29 cellular contexts compared by ENCODE assay signal in the genomic region with DNA sequence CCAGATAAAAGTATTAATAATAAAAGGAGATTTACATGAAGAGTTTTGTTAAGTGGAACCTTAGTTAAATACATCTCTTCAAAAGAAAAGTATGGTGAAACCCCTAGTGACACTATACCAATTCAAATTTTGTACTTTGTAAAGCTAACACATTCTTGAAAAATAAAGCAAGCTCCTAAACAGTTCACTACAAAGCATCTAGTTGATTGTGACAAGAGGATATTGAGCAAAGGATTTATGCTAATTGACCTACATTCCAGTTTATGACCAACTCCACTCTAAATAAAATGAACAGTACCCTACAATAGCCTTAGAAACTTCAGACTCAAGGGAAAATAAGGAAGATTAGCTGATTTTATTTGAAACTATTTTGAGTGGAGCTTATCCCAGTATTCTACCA.
"Had no signal": no experiment of that assay in that cellular context is flagged by ENCODE, and none has a peak within 500 bp of the region (broad histone marks: within the 10 kb centered on the region; RNA-seq: fewer than 3 reads in every experiment).

No MANE protein-coding gene starts in this region.

- H3K4me3 Mint-ChIP-seq: naive thymus-derived CD4-positive, alpha-beta T cell; natural killer cell; nephron progenitor cell; stimulated activated memory B cell treated with anti-CD40 and anti-IgM and Interleukin-4, amounts not matched to agents 10 μg/mL and 1 μg/mL and 100 μg/mL, for 72 hours; stimulated activated naive CD8-positive, alpha-beta T cell treated with anti-CD3 and anti-CD28 coated beads, Interleukin-15, amount 100 ng/mL, for 72 hours; type B pancreatic cell had no signal

- H3K27ac Mint-ChIP-seq: naive thymus-derived CD4-positive, alpha-beta T cell; natural killer cell; nephron progenitor cell; stimulated activated memory B cell treated with anti-CD40 and anti-IgM and Interleukin-4, amounts not matched to agents 10 μg/mL and 1 μg/mL and 100 μg/mL, for 72 hours; stimulated activated naive CD8-positive, alpha-beta T cell treated with anti-CD3 and anti-CD28 coated beads, Interleukin-15, amount 100 ng/mL, for 72 hours; type B pancreatic cell had no signal

- H3K9me3 ChIP-seq: neutrophil, pancreas, prostate gland, right lobe of liver, sigmoid colon, suprapubic skin, testis, tibial artery, transverse colon, upper lobe of right lung, uterus had no signal

- DNase-seq: naive thymus-derived CD4-positive, alpha-beta T cell; natural killer cell; nephron progenitor cell; nucleus accumbens; pancreas; right cardiac atrium; right lobe of liver; sigmoid colon; small intestine; stimulated activated CD4-positive, alpha-beta T cell treated with anti-CD3 and anti-CD28 coated beads, Interleukin-15, amount 100 ng/mL, for 24 hours; stimulated activated CD4-positive, alpha-beta T cell treated with anti-CD3 and anti-CD28 coated beads, Interleukin-2, amount 100 ng/mL, for 24 hours; stimulated activated CD4-positive, alpha-beta T cell treated with anti-CD3 and anti-CD28 coated beads, Interleukin-4, amount 100 ng/mL, for 1 hour; stimulated activated CD4-positive, alpha-beta T cell treated with anti-CD3 and anti-CD28 coated beads, Interleukin-4, amount 100 ng/mL, for 4 hours; stimulated activated CD8-positive, alpha-beta memory T cell treated with anti-CD3 and anti-CD28 coated beads, Interleukin-4, amount 100 ng/mL, for 48 hours; stimulated activated naive CD4-positive, alpha-beta T cell; stimulated activated naive CD8-positive, alpha-beta T cell treated with anti-CD3 and anti-CD28 coated beads, Interleukin-15, amount 100 ng/mL, for 72 hours; stimulated activated naive CD8-positive, alpha-beta T cell treated with anti-CD3 and anti-CD28 coated beads, Interleukin-15, Interleukin-2, amounts not matched to agents 100 U/mL and 50 U/mL, for 24 hours; substantia nigra; testis; tibial artery; transverse colon; upper lobe of right lung; uterus had no signal

- ATAC-seq: naive thymus-derived CD4-positive, alpha-beta T cell; natural killer cell; pancreas; right cardiac atrium; right lobe of liver; stimulated activated memory B cell treated with anti-CD40 and anti-IgM and Interleukin-4, amounts not matched to agents 10 μg/mL and 1 μg/mL and 100 μg/mL, for 72 hours; stimulated activated naive CD8-positive, alpha-beta T cell treated with anti-CD3 and anti-CD28 coated beads, Interleukin-15, amount 100 ng/mL, for 72 hours; stimulated activated naive CD8-positive, alpha-beta T cell treated with anti-CD3 and anti-CD28 coated beads, Interleukin-15, Interleukin-2, amounts not matched to agents 100 U/mL and 50 U/mL, for 24 hours; upper lobe of right lung had no signal

- H3K4me1 Mint-ChIP-seq: natural killer cell; stimulated activated naive CD8-positive, alpha-beta T cell treated with anti-CD3 and anti-CD28 coated beads, Interleukin-15, amount 100 ng/mL, for 72 hours had no signal

- H3K27ac ChIP-seq: neutrophil, pancreas, prostate gland, right lobe of liver, sigmoid colon, suprapubic skin, testis, tibial artery, transverse colon, upper lobe of right lung, uterus had no signal

- H3K27me3 ChIP-seq: right lobe of liver, sigmoid colon, testis, tibial artery, uterus had no signal

- H3K27me3 Mint-ChIP-seq: stimulated activated memory B cell treated with anti-CD40 and anti-IgM and Interleukin-4, amounts not matched to agents 10 μg/mL and 1 μg/mL and 100 μg/mL, for 72 hours had no signal

- H3K9me3 Mint-ChIP-seq: nephron progenitor cell; neural crest cell; stimulated activated memory B cell treated with anti-CD40 and anti-IgM and Interleukin-4, amounts not matched to agents 10 μg/mL and 1 μg/mL and 100 μg/mL, for 72 hours; stimulated activated naive CD8-positive, alpha-beta T cell treated with anti-CD3 and anti-CD28 coated beads, Interleukin-15, amount 100 ng/mL, for 72 hours had no signal

- H3K36me3 Mint-ChIP-seq: naive thymus-derived CD4-positive, alpha-beta T cell; natural killer cell; stimulated activated memory B cell treated with anti-CD40 and anti-IgM and Interleukin-4, amounts not matched to agents 10 μg/mL and 1 μg/mL and 100 μg/mL, for 72 hours; type B pancreatic cell had no signal

- H3K4me1 ChIP-seq: pancreas, prostate gland, testis, transverse colon, upper lobe of right lung, uterus had no signal
